ENCODE assay signal across 8 cellular contexts in genomic region chr7:32489788-32490126, GRCh38. TPM values are rescaled to one million over a fixed set of nuclear protein-coding genes. Genes with fewer than 3 reads are reported as not detected.
DNase-seq lines count a peak whose midpoint lies in the region; ATAC-seq and TF ChIP-seq lines count a peak whose summit lies in the region.

No MANE protein-coding gene starts in this region.

- H2AFZ ChIP-seq in ACC112 (ENCODE audit: low read length, unreplicated experiment) (peak overlapping the region; percentile 98), H9 (ENCODE audit: low read length) (no peak overlapping the region)

- peaks cover 7 to 12% of the 10 kb centered on the region in 2 experiments for H3K4me1 Mint-ChIP-seq in H9
- peaks cover 36% of the 10 kb centered on the region for H3K4me1 Mint-ChIP-seq in activated CD8-positive, alpha-beta T cell treated with anti-CD3 and anti-CD28 coated beads, Interleukin-2, amount 10 ng/mL, durations not matched to agents 7 days and 5 days (ENCODE audit: low read depth)

- H3K27me3 Mint-ChIP-seq in H9 (ENCODE audit: low read depth) = no peaks in the 10 kb centered on the region
- H3K27me3 Mint-ChIP-seq in activated CD8-positive, alpha-beta T cell treated with anti-CD3 and anti-CD28 coated beads, Interleukin-2, amount 10 ng/mL, durations not matched to agents 7 days and 5 days (ENCODE audit: low read depth) = no peaks in the 10 kb centered on the region

- no peak overlapping the region for H3K18ac ChIP-seq in H9 (ENCODE audit: insufficient read length, low read depth, low read length)

- H3K27me3 ChIP-seq in ACC112 (ENCODE audit: insufficient read depth, low read length) (no peaks in the 10 kb centered on the region), H9 (ENCODE audit: insufficient read depth, low read length) (no peaks in the 10 kb centered on the region), kidney epithelial cell (ENCODE audit: control insufficient read depth, insufficient read depth, low read length) (no peaks in the 10 kb centered on the region), tibial artery (no peaks in the 10 kb centered on the region)

- H4K91ac ChIP-seq in H9 (ENCODE audit: insufficient read length, low read depth, low read length) = no peak overlapping the region

- H2BK5ac ChIP-seq in H9 (ENCODE audit: insufficient read length, low read length) = no peak overlapping the region

- H3K9me3 ChIP-seq in H9 (ENCODE audit: control insufficient read depth, low read depth, low read length) (no peaks in the 10 kb centered on the region), tibial artery (no peaks in the 10 kb centered on the region)

- H2BK12ac ChIP-seq in H9 (ENCODE audit: insufficient read length, low read depth, low read length) = no peak overlapping the region

- no peak overlapping the region for H3K4ac ChIP-seq in H9 (ENCODE audit: low read depth, low read length)

- intact Hi-C loops in tibial artery (cut with DNase I; ENCODE audit: low total_unique reads) (loop anchor here (5.0 to 10.0 kb wide), 2 partner anchors 403 to 575 kb away; partner anchors contain the start of genes KBTBD2 and NT5C3A), posterior cingulate gyrus (cut with DNase I) (loop anchor here (10.0 kb wide), 1 partner anchor 745 kb away; no protein-coding TSS in a partner anchor)

- DNase-seq in H9 (no peak), kidney epithelial cell (ENCODE audit: low read depth) (no peak), tibial artery (no peak), posterior cingulate gyrus (no peak), NCI-H1436 treated with DMSO at 0.1 percent for 48 hours (lab: John Stamatoyannopoulos, UW) (no peak), SW 1271 (lab: John Stamatoyannopoulos, UW) (no peak)
- no peak for DNase-seq in activated CD8-positive, alpha-beta T cell treated with anti-CD3 and anti-CD28 coated beads, Interleukin-2, amount 10 ng/mL, durations not matched to agents 7 days and 5 days

- H4K8ac ChIP-seq in H9 (replicated peaks; ENCODE audit: insufficient read length, low read depth, low read length) = no peak overlapping the region

- H3K4me3 Mint-ChIP-seq in H9 = peak overlapping the region; percentile 91 to 97
- H3K4me3 Mint-ChIP-seq in activated CD8-positive, alpha-beta T cell treated with anti-CD3 and anti-CD28 coated beads, Interleukin-2, amount 10 ng/mL, durations not matched to agents 7 days and 5 days = peak overlapping the region; percentile 77

- H3K79me1 ChIP-seq in H9 (ENCODE audit: insufficient read depth, low read depth, low read length, poor library complexity, severe bottlenecking) = no peaks in the 10 kb centered on the region

- peak overlapping the region; percentile 41 for H4K5ac ChIP-seq in H9 (ENCODE audit: insufficient read length, low read depth, low read length)

- peak overlapping the region; percentile 19 for H3K56ac ChIP-seq in H9 (ENCODE audit: insufficient read length, low read depth, low read length)

- peaks cover 9 to 29% (median 28%) of the 10 kb centered on the region in 3 experiments; a peak in 6 of 7 replicates for H3K36me3 Mint-ChIP-seq in H9 (ENCODE audit: insufficient read depth in 1 of 3, low read depth in 3 of 3)
- H3K36me3 Mint-ChIP-seq in activated CD8-positive, alpha-beta T cell treated with anti-CD3 and anti-CD28 coated beads, Interleukin-2, amount 10 ng/mL, durations not matched to agents 7 days and 5 days (ENCODE audit: low read depth) = peaks cover 32% of the 10 kb centered on the region

- no peak overlapping the region for H2BK20ac ChIP-seq in H9 (ENCODE audit: low read depth, low read length, poor library complexity, severe bottlenecking)

- WGBS in H9 (ENCODE audit: extremely low coverage, insufficient read length, low lambda C conversion rate) = no CpG with 5 or more reads among the region's 9 CpGs

- CTCF ChIA-PET in activated CD8-positive, alpha-beta T cell treated with anti-CD3 and anti-CD28 coated beads, Interleukin-2, amount 10 ng/mL, durations not matched to agents 7 days and 5 days (lab: Charles Lee) = interaction anchor here (0.7 to 1.8 kb wide), 8 partner anchors 10 to 619 kb away, joined by 3 to 12 read pairs (median 6); partner anchors contain the start of gene RP9

- H3K4me2 ChIP-seq in H9 (ENCODE audit: insufficient read depth, insufficient read length, low read length) = peak overlapping the region; percentile 95

- no peak overlapping the region for H2BK120ac ChIP-seq in H9 (ENCODE audit: low read depth, low read length, poor library complexity, severe bottlenecking)

- H3K36me3 ChIP-seq in ACC112 (ENCODE audit: insufficient read depth, low read length) (peaks cover 4% of the 10 kb centered on the region; the same call in 1 of the 2 replicates), kidney epithelial cell (ENCODE audit: control insufficient read depth, insufficient read depth, low read length) (no peaks in the 10 kb centered on the region), tibial artery (peaks cover 7 to 23% (median 13%) of the 10 kb centered on the region in 3 donors)

- H3K79me2 ChIP-seq in ACC112 (ENCODE audit: control insufficient read depth, insufficient read depth, low read length, unreplicated experiment) (peaks cover 22% of the 10 kb centered on the region), H9 (ENCODE audit: insufficient read depth, low read length) (no peaks in the 10 kb centered on the region; the same call in 1 of the 2 replicates)

- peak overlapping the region; percentile 71; the same call in 1 of the 2 replicates for H3K14ac ChIP-seq in H9 (ENCODE audit: insufficient read depth, low read length)

- H3K9ac ChIP-seq in H9 (ENCODE audit: extremely low read depth, insufficient read length, low read length) = peak overlapping the region; percentile 85

- no peak for TF ChIP-seq CTCF in H9 (conservative IDR thresholded peaks at IDR 0.05)
- no peak for TF ChIP-seq CTCF in kidney epithelial cell (IDR thresholded peaks at IDR 0.05; ENCODE audit: insufficient read depth, low read length, poor library complexity, severe bottlenecking)
- TF ChIP-seq CTCF in tibial artery (IDR thresholded peaks at IDR 0.05) = no peak

- no peak overlapping the region for H2BK15ac ChIP-seq in H9 (ENCODE audit: low read depth, low read length)

- no peak for ATAC-seq in activated CD8-positive, alpha-beta T cell treated with anti-CD3 and anti-CD28 coated beads, Interleukin-2, amount 10 ng/mL, durations not matched to agents 7 days and 5 days

- H3T11ph ChIP-seq in H9 (ENCODE audit: low read length) = no peak overlapping the region

- POLR2A ChIA-PET in activated CD8-positive, alpha-beta T cell treated with anti-CD3 and anti-CD28 coated beads, Interleukin-2, amount 10 ng/mL, durations not matched to agents 7 days and 5 days (lab: Charles Lee) = interaction anchor here (1.4 kb wide), 1 partner anchor 99 kb away, joined by 3 read pairs; no protein-coding TSS in a partner anchor

- no peaks in the 10 kb centered on the region for H4K20me1 ChIP-seq in H9 (ENCODE audit: control insufficient read depth, insufficient read depth, insufficient read length)

- H3K4me1 ChIP-seq in ACC112 (ENCODE audit: control insufficient read depth, insufficient read depth, low read length, unreplicated experiment) = peaks cover 16% of the 10 kb centered on the region
- no peaks in the 10 kb centered on the region for H3K4me1 ChIP-seq in H9 (ENCODE audit: insufficient read depth, low read length)
- H3K4me1 ChIP-seq in tibial artery = peaks cover 0 to 21% (median 17%) of the 10 kb centered on the region in 4 donors

- H3K4me3 ChIP-seq in ACC112 (ENCODE audit: low read depth, low read length) (peak overlapping the region; percentile 95), kidney epithelial cell (ENCODE audit: low read depth, low read length) (peak overlapping the region; percentile 78), tibial artery (peak overlapping the region; percentile 76 to 81)

- peaks cover 4% of the 10 kb centered on the region for H3K23me2 ChIP-seq in H9 (ENCODE audit: insufficient read length, low read depth, low read length, poor library complexity, severe bottlenecking)

- H3K23ac ChIP-seq in H9 (ENCODE audit: insufficient read length, low read depth, low read length) = no peak overlapping the region

- no peaks in the 10 kb centered on the region for H3K9me3 Mint-ChIP-seq in H9
- H3K9me3 Mint-ChIP-seq in activated CD8-positive, alpha-beta T cell treated with anti-CD3 and anti-CD28 coated beads, Interleukin-2, amount 10 ng/mL, durations not matched to agents 7 days and 5 days (ENCODE audit: insufficient read depth) = no peaks in the 10 kb centered on the region

- H2AK5ac ChIP-seq in H9 (ENCODE audit: insufficient read length, low read length) = no peak overlapping the region

- H3K27ac ChIP-seq in ACC112 (ENCODE audit: low read depth, low read length) = peak overlapping the region; percentile 69; the same call in 1 of the 2 replicates
- peak overlapping the region; percentile 8 for H3K27ac ChIP-seq in H9 (ENCODE audit: insufficient read length, low read depth, low read length)
- peak overlapping the region; percentile 79 to 84 for H3K27ac ChIP-seq in tibial artery

- peak overlapping the region; percentile 88 to 95 (median 94); a peak in 6 of 7 replicates for H3K27ac Mint-ChIP-seq in H9
- H3K27ac Mint-ChIP-seq in activated CD8-positive, alpha-beta T cell treated with anti-CD3 and anti-CD28 coated beads, Interleukin-2, amount 10 ng/mL, durations not matched to agents 7 days and 5 days = peak overlapping the region; percentile 90

RNA-seq across cellular contexts. Expression of gene LSM5, which starts 0.4 kb away (rescaled TPM):
- total RNA-seq in H9 (2021) (101 and 108 TPM in 2 replicates), kidney epithelial cell (10.0 and 23.1 TPM in 2 replicates)
- total RNA-seq in activated CD8-positive, alpha-beta T cell treated with anti-CD3 and anti-CD28 coated beads, Interleukin-2, amount 10 ng/mL, durations not matched to agents 7 days and 5 days = 10 to 100 TPM; 94.4 to 97.1 TPM

RNA-seq across cellular contexts. Expression of gene AVL9, which starts 5.5 kb away (rescaled TPM):
- total RNA-seq in H9 (2021) (35.0 and 38.7 TPM in 2 replicates), kidney epithelial cell (50.6 and 64.1 TPM in 2 replicates)
- 10 to 100 TPM; 29.6 to 30.1 TPM for total RNA-seq in activated CD8-positive, alpha-beta T cell treated with anti-CD3 and anti-CD28 coated beads, Interleukin-2, amount 10 ng/mL, durations not matched to agents 7 days and 5 days

Comparison
In these comparisons a context has a peak if more than half of its experiments do, and no peak if none do; other contexts are left out.
1. H3K27ac ChIP-seq: peak in every context shown above with its lines; median percentile 82 in tibial artery; 69 in ACC112; 8 in H9.